ENCODE assay signal across 2 cellular contexts in genomic region chr1:211633523-211633843, GRCh38.
TF ChIP-seq lines count a peak whose summit lies in the region.

No MANE protein-coding gene starts in this region.

TF ChIP-seq in SK-N-SH, 30 proteins besides CTCF, POLR2A, EP300 and RAD21:
- no peak for TF ChIP-seq REST (IDR thresholded peaks at IDR 0.05; ENCODE audit: low read depth, low read length)
- no peak for TF ChIP-seq RCOR1 (IDR thresholded peaks at IDR 0.05; ENCODE audit: low read length)
- TF ChIP-seq ZBTB33 (IDR thresholded peaks at IDR 0.05; ENCODE audit: borderline replicate concordance, low read depth): no peak
- no peak for TF ChIP-seq YY1 (IDR thresholded peaks at IDR 0.05; ENCODE audit: low read depth)
- no peak for TF ChIP-seq JUND (IDR thresholded peaks at IDR 0.05)
- no peak for TF ChIP-seq SMC3 (IDR thresholded peaks at IDR 0.05; ENCODE audit: low read depth, low read length)
- no peak for TF ChIP-seq USF1 (IDR thresholded peaks at IDR 0.05; ENCODE audit: borderline replicate concordance, low read depth)
- TF ChIP-seq POLR2AphosphoS5 (IDR thresholded peaks at IDR 0.05; ENCODE audit: low read depth, low read length): no peak
- TF ChIP-seq TAF1 (IDR thresholded peaks at IDR 0.05; ENCODE audit: borderline replicate concordance, low read depth, low read length): no peak
- no peak for TF ChIP-seq FOXM1 (IDR thresholded peaks at IDR 0.05; ENCODE audit: low read depth)
- no peak for TF ChIP-seq GATA2 (CRISPR knock-in tag; IDR thresholded peaks at IDR 0.05)
- TF ChIP-seq TCF12 (IDR thresholded peaks at IDR 0.05): no peak
- no peak for TF ChIP-seq GABPA (IDR thresholded peaks at IDR 0.05; ENCODE audit: low read depth)
- no peak for TF ChIP-seq USF2 (IDR thresholded peaks at IDR 0.05; ENCODE audit: borderline replicate concordance, low read depth, low read length)
- TF ChIP-seq NFIC (IDR thresholded peaks at IDR 0.05; ENCODE audit: borderline replicate concordance): no peak
TF ChIP-seq in SK-N-SH: peak in this region for 0.

TF ChIP-seq in SK-N-SH treated with all-trans-retinoic acid at 6 μM for 48 hours, 23 proteins besides CTCF, POLR2A, EP300 and RAD21:
- TF ChIP-seq TSHZ2 (CRISPR knock-in tag; IDR thresholded peaks at IDR 0.05) (no peak), ISL1 (CRISPR knock-in tag; IDR thresholded peaks at IDR 0.05) (no peak), BACH2 (CRISPR knock-in tag; IDR thresholded peaks at IDR 0.05; ENCODE audit: borderline replicate concordance) (no peak), ZNF70 (CRISPR knock-in tag; IDR thresholded peaks at IDR 0.05) (no peak), ZFP30 (CRISPR knock-in tag; IDR thresholded peaks at IDR 0.05) (no peak), ZC3H10 (CRISPR knock-in tag; IDR thresholded peaks at IDR 0.05) (no peak), ZNF8 (CRISPR knock-in tag; IDR thresholded peaks at IDR 0.05) (no peak)
